Comparison of ENCODE assay signal across 30 cellular contexts in genomic region chr10:120799849-120800248, GRCh38.
"Had no signal": no experiment of that assay in that cellular context is flagged by ENCODE, and none has a peak within 500 bp of the region (broad histone marks: within the 10 kb centered on the region; RNA-seq: fewer than 3 reads in every experiment).

No MANE protein-coding gene starts in this region.

- H3K36me3 ChIP-seq: colonic mucosa, esophagus muscularis mucosa, gastroesophageal sphincter, heart right ventricle, right lobe of liver, suprapubic skin, transverse colon, upper lobe of right lung, uterus had no signal

- H3K4me1 Mint-ChIP-seq: memory B cell; mesothelial cell of epicardium; naive B cell; stimulated activated naive CD8-positive, alpha-beta T cell treated with anti-CD3 and anti-CD28 coated beads, Interleukin-15, amount 100 ng/mL, for 72 hours had no signal

- H3K36me3 Mint-ChIP-seq: memory B cell; mesothelial cell of epicardium; natural killer cell treated with Interleukin-12 subunit alpha and Interleukin-12 subunit beta and Interleukin-15 and Interleukin-18, amount 100 ng/mL, for 72 hours had no signal

- H3K27me3 ChIP-seq: colonic mucosa, esophagus muscularis mucosa, gastroesophageal sphincter, heart right ventricle, right lobe of liver, suprapubic skin, upper lobe of right lung, uterus had no signal

- H3K79me2 ChIP-seq: parathyroid adenoma had no signal

- H3K9me3 Mint-ChIP-seq: memory B cell; mesothelial cell of epicardium; naive B cell; natural killer cell treated with Interleukin-12 subunit alpha and Interleukin-12 subunit beta and Interleukin-15 and Interleukin-18, amount 100 ng/mL, for 72 hours; neural crest cell; stimulated activated naive CD8-positive, alpha-beta T cell treated with anti-CD3 and anti-CD28 coated beads, Interleukin-15, amount 100 ng/mL, for 72 hours had no signal

- H3K27me3 Mint-ChIP-seq: dendritic cell treated with granulocyte-macrophage colony-stimulating factor and Interleukin-4, amounts not matched to agents 40 ng/mL and 50 ng/mL, for 4 days; progenitor cell of endocrine pancreas; stimulated activated naive CD8-positive, alpha-beta T cell treated with anti-CD3 and anti-CD28 coated beads, Interleukin-15, amount 100 ng/mL, for 72 hours had no signal

- DNase-seq: colonic mucosa; effector CD8-positive, alpha-beta T cell; foreskin keratinocyte; heart right ventricle; hippocampal formation; kidney; mucosa of descending colon; naive B cell; right lobe of liver; small intestine; stimulated activated CD4-positive, alpha-beta T cell treated with anti-CD3 and anti-CD28 coated beads, Interleukin-1b, Interleukin-23, amount 100 ng/mL, for 48 hours; stimulated activated CD4-positive, alpha-beta T cell treated with anti-CD3 and anti-CD28 coated beads, Interleukin-4, amount 100 ng/mL, for 1 hour; stimulated activated CD8-positive, alpha-beta memory T cell treated with anti-CD3 and anti-CD28 coated beads, Interleukin-4, amount 100 ng/mL, for 48 hours; stimulated activated naive CD4-positive, alpha-beta T cell; stimulated activated naive CD8-positive, alpha-beta T cell treated with anti-CD3 and anti-CD28 coated beads, Interleukin-15, amount 100 ng/mL, for 72 hours; transverse colon; upper lobe of right lung; uterus had no signal

- H3K4me3 ChIP-seq: colonic mucosa, esophagus muscularis mucosa, gastroesophageal sphincter, heart right ventricle, lung, mucosa of descending colon, right lobe of liver, suprapubic skin, transverse colon, upper lobe of right lung, uterus had no signal

- H3K9me3 ChIP-seq: colonic mucosa, esophagus muscularis mucosa, gastroesophageal sphincter, heart right ventricle, mucosa of descending colon, right lobe of liver, suprapubic skin, transverse colon, upper lobe of right lung, uterus had no signal

- ATAC-seq: foreskin keratinocyte; gastroesophageal sphincter; heart right ventricle; left lobe of liver; mucosa of descending colon; natural killer cell treated with Interleukin-12 subunit alpha and Interleukin-12 subunit beta and Interleukin-15 and Interleukin-18, amount 100 ng/mL, for 72 hours; right lobe of liver; stimulated activated naive CD8-positive, alpha-beta T cell treated with anti-CD3 and anti-CD28 coated beads, Interleukin-15, amount 100 ng/mL, for 72 hours; upper lobe of right lung had no signal

- H3K4me1 ChIP-seq: colonic mucosa, esophagus muscularis mucosa, foreskin keratinocyte, gastroesophageal sphincter, heart right ventricle, parathyroid adenoma, right lobe of liver, suprapubic skin, transverse colon, upper lobe of right lung, uterus had no signal

- H3K9ac ChIP-seq: parathyroid adenoma had no signal

- H3K27ac ChIP-seq: colonic mucosa, esophagus muscularis mucosa, foreskin keratinocyte, gastroesophageal sphincter, heart right ventricle, parathyroid adenoma, right lobe of liver, suprapubic skin, transverse colon, upper lobe of right lung, uterus had no signal

- H3K4me3 Mint-ChIP-seq: dendritic cell treated with granulocyte-macrophage colony-stimulating factor and Interleukin-4, amounts not matched to agents 40 ng/mL and 50 ng/mL, for 4 days; memory B cell; mesothelial cell of epicardium; naive B cell; natural killer cell treated with Interleukin-12 subunit alpha and Interleukin-12 subunit beta and Interleukin-15 and Interleukin-18, amount 100 ng/mL, for 72 hours; neural crest cell; stimulated activated naive CD8-positive, alpha-beta T cell treated with anti-CD3 and anti-CD28 coated beads, Interleukin-15, amount 100 ng/mL, for 72 hours had no signal

- H2AFZ ChIP-seq: parathyroid adenoma had no signal

- H3K27ac Mint-ChIP-seq: dendritic cell treated with granulocyte-macrophage colony-stimulating factor and Interleukin-4, amounts not matched to agents 40 ng/mL and 50 ng/mL, for 4 days; memory B cell; mesothelial cell of epicardium; naive B cell; natural killer cell treated with Interleukin-12 subunit alpha and Interleukin-12 subunit beta and Interleukin-15 and Interleukin-18, amount 100 ng/mL, for 72 hours; progenitor cell of endocrine pancreas; stimulated activated naive CD8-positive, alpha-beta T cell treated with anti-CD3 and anti-CD28 coated beads, Interleukin-15, amount 100 ng/mL, for 72 hours had no signal
